In the genomic region with DNA sequence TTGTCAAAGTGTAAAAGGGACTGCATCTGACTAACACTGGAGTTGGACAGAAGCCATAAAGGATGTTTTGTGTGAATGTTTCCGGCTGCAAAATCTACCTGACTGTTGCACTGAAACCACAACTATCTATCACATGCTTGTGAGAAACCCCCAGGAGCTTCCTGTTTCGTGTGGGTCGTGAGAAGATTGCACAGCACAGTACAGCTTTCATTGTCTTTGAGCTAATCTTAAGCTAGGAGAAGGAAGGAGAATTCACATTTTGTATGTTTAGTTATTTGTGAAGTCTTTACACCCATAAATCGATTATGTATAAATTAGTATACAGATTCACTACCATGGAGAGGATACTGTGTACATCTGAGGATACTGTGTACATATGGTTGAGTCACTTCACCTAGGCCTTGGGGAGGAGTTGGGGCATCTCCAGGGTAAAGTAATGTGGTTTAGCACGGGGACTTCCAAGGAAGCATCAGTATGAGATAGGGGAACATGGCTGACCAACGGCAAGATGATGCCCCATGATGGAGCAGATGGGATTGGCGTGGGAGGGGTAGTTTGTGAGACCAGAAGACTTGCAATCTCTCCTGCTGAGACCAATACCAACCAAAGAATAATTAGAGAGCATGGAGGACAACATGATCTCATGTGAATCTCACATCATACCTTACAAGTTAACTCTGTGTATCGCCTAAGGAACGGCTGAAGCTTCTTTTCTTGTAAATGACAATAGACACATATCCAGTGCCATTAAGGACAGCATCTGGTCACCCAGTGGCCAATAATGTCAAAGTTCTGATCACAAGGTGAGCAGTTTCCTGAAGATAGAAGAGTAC, we compare ENCODE assay signal across 9 cellular contexts. TPM values are rescaled to one million over a fixed set of nuclear protein-coding genes. Genes with fewer than 3 reads are reported as not detected.
DNase-seq lines count a peak whose midpoint lies in the region; ATAC-seq and TF ChIP-seq lines count a peak whose summit lies in the region.
"Had no signal": no experiment of that assay in that cellular context is flagged by ENCODE, and none has a peak within 500 bp of the region (broad histone marks: within the 10 kb centered on the region; RNA-seq: fewer than 3 reads in every experiment).

No MANE protein-coding gene starts in this region.

- no peaks in the 10 kb centered on the region for H3K9me3 ChIP-seq in mucosa of descending colon
- H3K9me3 ChIP-seq in WERI-Rb-1 (ENCODE audit: severe bottlenecking) = no peaks in the 10 kb centered on the region

- H3K27me3 ChIP-seq in WERI-Rb-1 (ENCODE audit: insufficient read depth, low read depth, severe bottlenecking) = no peaks in the 10 kb centered on the region

- DNase-seq in NOMO-1 treated with DMSO at 0.1 percent for 48 hours (lab: John Stamatoyannopoulos, UW; ENCODE audit: unreplicated experiment) = peak; percentile 94
- DNase-seq in activated T-helper 1 cell treated with anti-CD3 and anti-CD28 coated beads, Interleukin-12 subunit alpha, Interleukin-12 subunit beta, Interleukin-2, Interleukin-4 antibody, amounts not matched to agents 30 ng/mL and 10 ng/mL and 1 ng/mL, durations not matched to agents 14 hours and 24 hours and 36 hours (ENCODE audit: low spot score) = peak; percentile 64
- no peak for DNase-seq in mucosa of descending colon
- DNase-seq in caudate nucleus (lab: John Stamatoyannopoulos, UW) = no peak
- no peak for DNase-seq in WERI-Rb-1
- no peak for DNase-seq in DMS153 (lab: John Stamatoyannopoulos, UW)

- H3K4me1 ChIP-seq in mucosa of descending colon (ENCODE audit: low read depth) = peaks cover 1% of the 10 kb centered on the region

- H3K36me3 Mint-ChIP-seq in activated T-helper 1 cell treated with anti-CD3 and anti-CD28 coated beads, Interleukin-12 subunit alpha, Interleukin-12 subunit beta, Interleukin-2, Interleukin-4 antibody, amounts not matched to agents 30 ng/mL and 10 ng/mL and 1 ng/mL, durations not matched to agents 14 hours and 24 hours and 36 hours (ENCODE audit: low read depth) = peaks cover 6% of the 10 kb centered on the region

- no peaks in the 10 kb centered on the region for H3K27me3 Mint-ChIP-seq in activated T-helper 1 cell treated with anti-CD3 and anti-CD28 coated beads, Interleukin-12 subunit alpha, Interleukin-12 subunit beta, Interleukin-2, Interleukin-4 antibody, amounts not matched to agents 30 ng/mL and 10 ng/mL and 1 ng/mL, durations not matched to agents 14 hours and 24 hours and 36 hours (ENCODE audit: insufficient read depth)

- intact Hi-C loops in activated T-helper 1 cell treated with anti-CD3 and anti-CD28 coated beads, Interleukin-12 subunit alpha, Interleukin-12 subunit beta, Interleukin-2, Interleukin-4 antibody, amounts not matched to agents 30 ng/mL and 10 ng/mL and 1 ng/mL, durations not matched to agents 14 hours and 24 hours and 36 hours (cut with micrococcal nuclease) = loop anchor here (1.0 kb wide), 5 partner anchors 11 to 140 kb away; no protein-coding TSS in a partner anchor
- intact Hi-C loops in mucosa of descending colon (cut with DNase I, micrococcal nuclease) = no loop called here

- ATAC-seq in GM18502 (IDR thresholded peaks at IDR 0.05; ENCODE audit: poor library complexity, unreplicated experiment) = peak; percentile 78
- ATAC-seq in HG02678 (IDR thresholded peaks at IDR 0.05; ENCODE audit: unreplicated experiment) = peak; percentile 59
- ATAC-seq in mucosa of descending colon = peak; percentile 80

- peak overlapping the region; percentile 100 for H3K27ac Mint-ChIP-seq in activated T-helper 1 cell treated with anti-CD3 and anti-CD28 coated beads, Interleukin-12 subunit alpha, Interleukin-12 subunit beta, Interleukin-2, Interleukin-4 antibody, amounts not matched to agents 30 ng/mL and 10 ng/mL and 1 ng/mL, durations not matched to agents 14 hours and 24 hours and 36 hours

- TF ChIP-seq CTCF in mucosa of descending colon (IDR thresholded peaks at IDR 0.05) (no peak), WERI-Rb-1 (IDR thresholded peaks at IDR 0.05; ENCODE audit: low read depth, low read length) (no peak)

- peaks cover 94% of the 10 kb centered on the region for H3K4me1 Mint-ChIP-seq in activated T-helper 1 cell treated with anti-CD3 and anti-CD28 coated beads, Interleukin-12 subunit alpha, Interleukin-12 subunit beta, Interleukin-2, Interleukin-4 antibody, amounts not matched to agents 30 ng/mL and 10 ng/mL and 1 ng/mL, durations not matched to agents 14 hours and 24 hours and 36 hours (ENCODE audit: low read depth)

- no peaks in the 10 kb centered on the region for H3K36me3 ChIP-seq in mucosa of descending colon (ENCODE audit: low read depth)
- H3K36me3 ChIP-seq in WERI-Rb-1 = no peaks in the 10 kb centered on the region

- H3K4me3 ChIP-seq in mucosa of descending colon (no peak overlapping the region), WERI-Rb-1 (ENCODE audit: low read depth, low read length) (no peak overlapping the region)
- H3K4me3 ChIP-seq: SK-N-MC had no signal

- H3K27ac ChIP-seq in caudate nucleus (ENCODE audit: low read depth, low read length) = no peak overlapping the region
- no peak overlapping the region for H3K27ac ChIP-seq in WERI-Rb-1
- H3K27ac ChIP-seq: SK-N-MC had no signal

- H3K4me3 Mint-ChIP-seq in activated T-helper 1 cell treated with anti-CD3 and anti-CD28 coated beads, Interleukin-12 subunit alpha, Interleukin-12 subunit beta, Interleukin-2, Interleukin-4 antibody, amounts not matched to agents 30 ng/mL and 10 ng/mL and 1 ng/mL, durations not matched to agents 14 hours and 24 hours and 36 hours = peak overlapping the region; percentile 79

- no peaks in the 10 kb centered on the region for H3K9me3 Mint-ChIP-seq in activated T-helper 1 cell treated with anti-CD3 and anti-CD28 coated beads, Interleukin-12 subunit alpha, Interleukin-12 subunit beta, Interleukin-2, Interleukin-4 antibody, amounts not matched to agents 30 ng/mL and 10 ng/mL and 1 ng/mL, durations not matched to agents 14 hours and 24 hours and 36 hours

RNA-seq across cellular contexts. Expression of gene FAM9C, which starts 43.1 kb away (rescaled TPM):
- 0.05 TPM in 2 replicates for total RNA-seq in activated T-helper 1 cell treated with anti-CD3 and anti-CD28 coated beads, Interleukin-12 subunit alpha, Interleukin-12 subunit beta, Interleukin-2, Interleukin-4 antibody, amounts not matched to agents 30 ng/mL and 10 ng/mL and 1 ng/mL, durations not matched to agents 14 hours and 24 hours and 36 hours
- under 1 TPM in 1 of 3 donors, not detected in 2; 0.13 TPM for total RNA-seq in mucosa of descending colon

Comparison
In these comparisons a context has a peak if more than half of its experiments do, and no peak if none do; other contexts are left out.
1. DNase-seq: peak in NOMO-1 treated with DMSO at 0.1 percent for 48 hours (single experiment) and activated T-helper 1 cell treated with anti-CD3 and anti-CD28 coated beads, Interleukin-12 subunit alpha, Interleukin-12 subunit beta, Interleukin-2, Interleukin-4 antibody, amounts not matched to agents 30 ng/mL and 10 ng/mL and 1 ng/mL, durations not matched to agents 14 hours and 24 hours and 36 hours (single experiment); none in mucosa of descending colon (0 of 3), caudate nucleus (0 of 61), WERI-Rb-1 (single experiment) and DMS153 (single experiment).
2. Peak in every context shown above with its lines, with median percentiles within 50 percentile points of each other: ATAC-seq.